9 cellular contexts compared by ENCODE assay signal in the genomic region with DNA sequence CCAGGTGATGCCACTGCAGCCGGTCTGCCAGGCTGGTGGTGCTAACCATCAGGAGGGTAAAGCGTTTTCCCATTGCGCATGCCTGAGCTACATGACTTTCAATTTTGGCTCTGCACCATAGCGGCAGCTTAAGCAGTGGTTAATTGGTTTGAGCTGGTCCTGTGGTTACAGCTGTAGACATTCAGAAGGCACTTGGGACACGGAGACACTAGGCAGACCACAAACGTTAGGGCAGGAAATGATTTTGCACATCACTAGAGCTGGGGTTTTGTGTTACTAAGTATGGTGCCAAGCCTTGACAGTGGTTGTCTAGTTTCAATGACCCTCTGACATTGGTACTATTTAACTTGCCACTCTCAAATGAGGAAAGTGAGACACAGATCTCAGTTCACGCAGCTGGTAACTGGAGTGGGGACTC. TPM values are rescaled to one million over a fixed set of nuclear protein-coding genes. Genes with fewer than 3 reads are reported as not detected.
DNase-seq lines count a peak whose midpoint lies in the region; ATAC-seq and TF ChIP-seq lines count a peak whose summit lies in the region.
"Had no signal": no experiment of that assay in that cellular context is flagged by ENCODE, and none has a peak within 500 bp of the region (broad histone marks: within the 10 kb centered on the region; RNA-seq: fewer than 3 reads in every experiment).

No MANE protein-coding gene starts in this region.

- POLR2A ChIA-PET in OCI-LY7 (lab: Charles Lee) = interaction anchor here (0.5 to 1.6 kb wide), 9 partner anchors 8 to 1547 kb away, joined by 3 to 7 read pairs (median 4); a partner anchor contains a TSS

- H3K79me2 ChIP-seq in OCI-LY7 (ENCODE audit: insufficient read depth, low read depth, low read length) = no peaks in the 10 kb centered on the region

- peak overlapping the region; percentile 91 for H2AFZ ChIP-seq in OCI-LY7 (ENCODE audit: low read length)

- intact Hi-C loops in OCI-LY7 (cut with micrococcal nuclease; ENCODE audit: unreplicated experiment) = loop anchor here (1.0 kb wide), 1 partner anchor 27 kb away; no protein-coding TSS in a partner anchor
- intact Hi-C loops in head of caudate nucleus (cut with DNase I) = no loop called here

- H3K4me1 Mint-ChIP-seq in type B pancreatic cell (ENCODE audit: unreplicated experiment) = peaks cover 5% of the 10 kb centered on the region

- peak overlapping the region; percentile 95 for H3K27ac ChIP-seq in OCI-LY7 (ENCODE audit: low read depth, low read length, poor library complexity, severe bottlenecking)
- H3K27ac ChIP-seq: VCaP had no signal

- peaks cover 46% of the 10 kb centered on the region for H3K4me1 ChIP-seq in OCI-LY7 (ENCODE audit: insufficient read depth, low read length, poor library complexity, severe bottlenecking)

- no peak overlapping the region for H3K4me3 Mint-ChIP-seq in type B pancreatic cell

- H3K4me2 ChIP-seq in OCI-LY7 (ENCODE audit: low read length) = peak overlapping the region; percentile 68

- H3K9me3 Mint-ChIP-seq in type B pancreatic cell = no peaks in the 10 kb centered on the region

- no peak overlapping the region for H3K27ac Mint-ChIP-seq in type B pancreatic cell

- H3K36me3 ChIP-seq in OCI-LY7 (ENCODE audit: insufficient read depth, low read length) = peaks cover 5% of the 10 kb centered on the region; the same call in 1 of the 2 replicates

- no peaks in the 10 kb centered on the region for H3K9me2 ChIP-seq in OCI-LY7 (ENCODE audit: insufficient read depth, low read length)

- H3K36me3 Mint-ChIP-seq in type B pancreatic cell = no peaks in the 10 kb centered on the region

- TF ChIP-seq CTCF in OCI-LY7 (conservative IDR thresholded peaks at IDR 0.05; ENCODE audit: low read length) (no peak), type B pancreatic cell (conservative IDR thresholded peaks at IDR 0.05) (no peak)

- CTCF ChIA-PET in OCI-LY7 (lab: Charles Lee; ENCODE audit: unreplicated experiment) = interaction anchor here (0.6 to 2.1 kb wide), 2 partner anchors 26 to 28 kb away, joined by 3 to 9 read pairs; no protein-coding TSS in a partner anchor

- no TSS peak for BruUV-seq in OCI-LY7 (replicated peaks; lab: Mats Ljungman, UMichigan)

- ATAC-seq in GM18867 (IDR thresholded peaks at IDR 0.05; ENCODE audit: unreplicated experiment) = peak; percentile 99
- peak; percentile 98 for ATAC-seq in HG02943 (IDR thresholded peaks at IDR 0.05; ENCODE audit: low read depth, unreplicated experiment)

- DNase-seq in OCI-LY7 (ENCODE audit: low spot score) = peak; percentile 95
- peak; percentile 16 for DNase-seq in activated gamma-delta T cell treated with anti-CD3 and anti-CD28 coated beads, Interleukin-2, amount 50 U/mL, for 16 hours (ENCODE audit: low read depth)
- peak; percentile 33 to 38 for DNase-seq in stimulated activated CD8-positive, alpha-beta memory T cell treated with anti-CD3 and anti-CD28 coated beads, Interleukin-7, amount 100 ng/mL, for 4 hours (ENCODE audit: low read depth in 2 of 2)
- no peak for DNase-seq in NCI-H748 (lab: John Stamatoyannopoulos, UW; ENCODE audit: unreplicated experiment)
- no peak for DNase-seq in head of caudate nucleus
- DNase-seq in type B pancreatic cell (ENCODE audit: extremely low spot score, unreplicated experiment) = no peak

- H3K9me3 ChIP-seq in OCI-LY7 (ENCODE audit: low read length) = peaks cover 30% of the 10 kb centered on the region

- no peaks in the 10 kb centered on the region for H4K20me1 ChIP-seq in OCI-LY7 (ENCODE audit: insufficient read depth, low read length)

- peak overlapping the region; percentile 55 for H3K4me3 ChIP-seq in OCI-LY7 (ENCODE audit: low read depth, low read length, poor library complexity, severe bottlenecking)

- no peaks in the 10 kb centered on the region for H3K27me3 Mint-ChIP-seq in type B pancreatic cell

RNA-seq across cellular contexts. Expression of a gene that starts 28.9 kb away (rescaled TPM):
- 45.7 and 55.5 TPM in 2 replicates for total RNA-seq in OCI-LY7 (2014; rRNA removed; shearing (Covaris generic))
- total RNA-seq in OCI-LY7 (2022) (71.9 and 75.6 TPM in 2 replicates), type B pancreatic cell (ENCODE audit: low replicate concordance) (64.5 and 69.6 TPM in 2 replicates)

Comparison
In these comparisons a context has a peak if more than half of its experiments do, and no peak if none do; other contexts are left out.
1. DNase-seq: peak in OCI-LY7 (single experiment), activated gamma-delta T cell treated with anti-CD3 and anti-CD28 coated beads, Interleukin-2, amount 50 U/mL, for 16 hours (single experiment) and stimulated activated CD8-positive, alpha-beta memory T cell treated with anti-CD3 and anti-CD28 coated beads, Interleukin-7, amount 100 ng/mL, for 4 hours (2 of 2); none in NCI-H748 (single experiment), head of caudate nucleus (0 of 42) and type B pancreatic cell (single experiment).